In genomic region chr6:128657181-128657580, GRCh38 we compare ENCODE assay signal across 2 cellular contexts.
A peak's percentile ranks its signal among the peaks of the same experiment; 100 is the strongest.
TF ChIP-seq lines count a peak whose summit lies in the region.

No MANE protein-coding gene starts in this region.

TF ChIP-seq in A549, 52 proteins besides CTCF, POLR2A, EP300 and RAD21 (continued from another document):
- TF ChIP-seq SMC3 (IDR thresholded peaks at IDR 0.05) (no peak), RNF2 (IDR thresholded peaks at IDR 0.05; ENCODE audit: borderline replicate concordance, low read depth) (no peak), NFE2L2 (conservative IDR thresholded peaks at IDR 0.05; ENCODE audit: low read length) (no peak), HES2 (IDR thresholded peaks at IDR 0.05) (no peak), E2F6 (IDR thresholded peaks at IDR 0.05; ENCODE audit: borderline replicate concordance, low read depth) (no peak), PHF8 (IDR thresholded peaks at IDR 0.05; ENCODE audit: borderline replicate concordance, low read depth) (no peak), FOSL2 (IDR thresholded peaks at IDR 0.05) (no peak), FOSL2 (CRISPR knock-in tag; IDR thresholded peaks at IDR 0.05) (no peak), MYC (IDR thresholded peaks at IDR 0.05; ENCODE audit: borderline replicate concordance, low read length) (no peak)
TF ChIP-seq in A549: peak in this region for 0.

TF ChIP-seq in GM12878, 131 proteins besides CTCF, POLR2A, EP300 and RAD21 (continued from another document):
- peak; percentile 46 for TF ChIP-seq ATF2 (IDR thresholded peaks at IDR 0.05; ENCODE audit: low read length)
- TF ChIP-seq JUNB (IDR thresholded peaks at IDR 0.05) = peak; percentile 69
- 0 out of 2 replicates have a peak, but pooled peaks have one; percentile 24 for TF ChIP-seq IRF4 (IDR thresholded peaks at IDR 0.05; ENCODE audit: low read depth, low read length)
- TF ChIP-seq CREB1 (IDR thresholded peaks at IDR 0.05; ENCODE audit: low read depth) = no peak
- peak; percentile 39 for TF ChIP-seq IKZF1 (conservative IDR thresholded peaks at IDR 0.05)
- peak; percentile 81; the same call in 1 of the 2 replicates for TF ChIP-seq NFIC (IDR thresholded peaks at IDR 0.05; ENCODE audit: low read depth, low read length)
- no peak for TF ChIP-seq ZBED1 (IDR thresholded peaks at IDR 0.05; ENCODE audit: borderline replicate concordance)
- TF ChIP-seq ELK1 (IDR thresholded peaks at IDR 0.05; ENCODE audit: low read depth, low read length) = no peak
TF ChIP-seq in GM12878: peak in this region for 17.
